Comparison of ENCODE assay signal across 2 cellular contexts in the genomic region with DNA sequence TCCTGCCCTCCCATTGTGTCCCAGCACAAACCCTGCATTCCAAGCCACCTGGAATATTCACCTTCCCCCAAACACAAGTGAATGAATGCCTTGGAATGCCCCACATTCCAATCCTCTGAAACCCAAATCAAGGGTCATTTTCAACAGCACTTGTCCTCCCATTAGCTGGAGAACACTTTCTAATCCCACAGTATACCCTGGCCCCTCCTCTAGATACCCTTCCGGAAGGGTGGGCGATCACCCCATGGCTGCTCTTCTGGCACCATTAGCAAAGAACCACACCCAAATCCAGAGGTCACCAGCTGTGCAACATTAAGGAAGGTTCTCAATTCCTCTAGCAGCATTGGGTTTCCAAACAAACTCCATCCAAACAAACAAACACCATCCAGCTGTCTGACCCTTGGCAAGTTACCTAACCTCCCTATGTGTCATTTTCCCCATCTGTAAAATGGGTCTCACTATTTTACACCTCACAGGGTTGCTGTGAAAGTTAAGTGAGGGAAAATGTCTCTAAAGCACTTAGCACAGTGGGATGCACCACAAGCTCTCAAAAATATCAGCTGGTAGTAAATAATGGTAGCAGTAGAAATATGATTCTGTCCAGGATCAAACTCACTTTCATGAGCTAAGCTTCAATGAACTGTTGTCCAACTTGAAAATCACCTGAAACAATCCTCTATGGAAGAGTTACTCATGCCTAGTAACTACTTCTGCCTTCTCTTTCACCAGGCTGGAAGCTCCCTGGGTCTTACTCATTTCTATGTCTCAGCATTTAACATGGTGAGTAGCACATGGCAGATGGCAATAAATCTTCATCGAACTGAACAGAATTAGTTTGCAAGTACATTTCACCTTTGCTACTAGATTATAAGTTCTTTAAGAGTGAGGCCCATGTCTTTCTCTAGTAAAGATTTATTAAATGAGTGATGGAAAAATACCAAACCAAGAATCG.
A peak's percentile ranks its signal among the peaks of the same experiment; 100 is the strongest.
TF ChIP-seq lines count a peak whose summit lies in the region.

No MANE protein-coding gene starts in this region.

TF ChIP-seq in A549, 52 proteins besides CTCF, POLR2A, EP300 and RAD21 (continued from another document and continues in another):
- TF ChIP-seq, protein P1, sequence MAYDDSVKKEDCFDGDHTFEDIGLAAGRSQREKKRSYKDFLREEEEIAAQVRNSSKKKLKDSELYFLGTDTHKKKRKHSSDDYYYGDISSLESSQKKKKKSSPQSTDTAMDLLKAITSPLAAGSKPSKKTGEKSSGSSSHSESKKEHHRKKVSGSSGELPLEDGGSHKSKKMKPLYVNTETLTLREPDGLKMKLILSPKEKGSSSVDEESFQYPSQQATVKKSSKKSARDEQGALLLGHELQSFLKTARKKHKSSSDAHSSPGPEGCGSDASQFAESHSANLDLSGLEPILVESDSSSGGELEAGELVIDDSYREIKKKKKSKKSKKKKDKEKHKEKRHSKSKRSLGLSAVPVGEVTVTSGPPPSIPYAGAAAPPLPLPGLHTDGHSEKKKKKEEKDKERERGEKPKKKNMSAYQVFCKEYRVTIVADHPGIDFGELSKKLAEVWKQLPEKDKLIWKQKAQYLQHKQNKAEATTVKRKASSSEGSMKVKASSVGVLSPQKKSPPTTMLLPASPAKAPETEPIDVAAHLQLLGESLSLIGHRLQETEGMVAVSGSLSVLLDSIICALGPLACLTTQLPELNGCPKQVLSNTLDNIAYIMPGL (CRISPR knock-in tag; IDR thresholded peaks at IDR 0.05; ENCODE audit: borderline replicate concordance), result no peak
- TF ChIP-seq ZFP36 (IDR thresholded peaks at IDR 0.05; ENCODE audit: borderline replicate concordance, partially characterized antibody) (no peak), BHLHE40 (IDR thresholded peaks at IDR 0.05; ENCODE audit: low read depth, low read length) (no peak), KDM5A (IDR thresholded peaks at IDR 0.05) (no peak), CEBPB (IDR thresholded peaks at IDR 0.05) (peak in 1 of 2 experiments; percentile 54; a peak in 2 of 4 replicates), PHF8 (IDR thresholded peaks at IDR 0.05; ENCODE audit: borderline replicate concordance, low read depth) (no peak), RFX5 (IDR thresholded peaks at IDR 0.05) (no peak), EHMT2 (IDR thresholded peaks at IDR 0.05; ENCODE audit: low read depth) (no peak), NR3C1 (IDR thresholded peaks at IDR 0.05) (no peak), SMC3 (IDR thresholded peaks at IDR 0.05) (no peak), HOXB13 (CRISPR knock-in tag; IDR thresholded peaks at IDR 0.05; ENCODE audit: low read depth) (no peak), FOSL2 (IDR thresholded peaks at IDR 0.05) (0 out of 2 replicates have a peak, but pooled peaks have one; percentile 12), FOSL2 (CRISPR knock-in tag; IDR thresholded peaks at IDR 0.05) (peak; percentile 2; the same call in 1 of the 2 replicates), ZSCAN20 (CRISPR knock-in tag; IDR thresholded peaks at IDR 0.05) (no peak), TFCP2L1 (CRISPR knock-in tag; IDR thresholded peaks at IDR 0.05) (no peak), TP53 (CRISPR knock-in tag; IDR thresholded peaks at IDR 0.05) (no peak), NPAS2 (CRISPR knock-in tag; IDR thresholded peaks at IDR 0.05; ENCODE audit: borderline replicate concordance) (no peak)
- TF ChIP-seq, protein P2, sequence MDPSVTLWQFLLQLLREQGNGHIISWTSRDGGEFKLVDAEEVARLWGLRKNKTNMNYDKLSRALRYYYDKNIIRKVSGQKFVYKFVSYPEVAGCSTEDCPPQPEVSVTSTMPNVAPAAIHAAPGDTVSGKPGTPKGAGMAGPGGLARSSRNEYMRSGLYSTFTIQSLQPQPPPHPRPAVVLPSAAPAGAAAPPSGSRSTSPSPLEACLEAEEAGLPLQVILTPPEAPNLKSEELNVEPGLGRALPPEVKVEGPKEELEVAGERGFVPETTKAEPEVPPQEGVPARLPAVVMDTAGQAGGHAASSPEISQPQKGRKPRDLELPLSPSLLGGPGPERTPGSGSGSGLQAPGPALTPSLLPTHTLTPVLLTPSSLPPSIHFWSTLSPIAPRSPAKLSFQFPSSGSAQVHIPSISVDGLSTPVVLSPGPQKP (IDR thresholded peaks at IDR 0.05; ENCODE audit: low read depth, low read length), result no peak
- TF ChIP-seq, protein P3, sequence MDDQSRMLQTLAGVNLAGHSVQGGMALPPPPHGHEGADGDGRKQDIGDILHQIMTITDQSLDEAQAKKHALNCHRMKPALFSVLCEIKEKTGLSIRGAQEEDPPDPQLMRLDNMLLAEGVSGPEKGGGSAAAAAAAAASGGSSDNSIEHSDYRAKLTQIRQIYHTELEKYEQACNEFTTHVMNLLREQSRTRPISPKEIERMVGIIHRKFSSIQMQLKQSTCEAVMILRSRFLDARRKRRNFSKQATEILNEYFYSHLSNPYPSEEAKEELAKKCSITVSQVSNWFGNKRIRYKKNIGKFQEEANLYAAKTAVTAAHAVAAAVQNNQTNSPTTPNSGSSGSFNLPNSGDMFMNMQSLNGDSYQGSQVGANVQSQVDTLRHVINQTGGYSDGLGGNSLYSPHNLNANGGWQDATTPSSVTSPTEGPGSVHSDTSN (IDR thresholded peaks at IDR 0.05), result no peak; the same call in 1 of the 2 replicates
- TF ChIP-seq, protein P4, sequence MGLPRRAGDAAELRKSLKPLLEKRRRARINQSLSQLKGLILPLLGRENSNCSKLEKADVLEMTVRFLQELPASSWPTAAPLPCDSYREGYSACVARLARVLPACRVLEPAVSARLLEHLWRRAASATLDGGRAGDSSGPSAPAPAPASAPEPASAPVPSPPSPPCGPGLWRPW (IDR thresholded peaks at IDR 0.05), result no peak
- TF ChIP-seq, protein P5, sequence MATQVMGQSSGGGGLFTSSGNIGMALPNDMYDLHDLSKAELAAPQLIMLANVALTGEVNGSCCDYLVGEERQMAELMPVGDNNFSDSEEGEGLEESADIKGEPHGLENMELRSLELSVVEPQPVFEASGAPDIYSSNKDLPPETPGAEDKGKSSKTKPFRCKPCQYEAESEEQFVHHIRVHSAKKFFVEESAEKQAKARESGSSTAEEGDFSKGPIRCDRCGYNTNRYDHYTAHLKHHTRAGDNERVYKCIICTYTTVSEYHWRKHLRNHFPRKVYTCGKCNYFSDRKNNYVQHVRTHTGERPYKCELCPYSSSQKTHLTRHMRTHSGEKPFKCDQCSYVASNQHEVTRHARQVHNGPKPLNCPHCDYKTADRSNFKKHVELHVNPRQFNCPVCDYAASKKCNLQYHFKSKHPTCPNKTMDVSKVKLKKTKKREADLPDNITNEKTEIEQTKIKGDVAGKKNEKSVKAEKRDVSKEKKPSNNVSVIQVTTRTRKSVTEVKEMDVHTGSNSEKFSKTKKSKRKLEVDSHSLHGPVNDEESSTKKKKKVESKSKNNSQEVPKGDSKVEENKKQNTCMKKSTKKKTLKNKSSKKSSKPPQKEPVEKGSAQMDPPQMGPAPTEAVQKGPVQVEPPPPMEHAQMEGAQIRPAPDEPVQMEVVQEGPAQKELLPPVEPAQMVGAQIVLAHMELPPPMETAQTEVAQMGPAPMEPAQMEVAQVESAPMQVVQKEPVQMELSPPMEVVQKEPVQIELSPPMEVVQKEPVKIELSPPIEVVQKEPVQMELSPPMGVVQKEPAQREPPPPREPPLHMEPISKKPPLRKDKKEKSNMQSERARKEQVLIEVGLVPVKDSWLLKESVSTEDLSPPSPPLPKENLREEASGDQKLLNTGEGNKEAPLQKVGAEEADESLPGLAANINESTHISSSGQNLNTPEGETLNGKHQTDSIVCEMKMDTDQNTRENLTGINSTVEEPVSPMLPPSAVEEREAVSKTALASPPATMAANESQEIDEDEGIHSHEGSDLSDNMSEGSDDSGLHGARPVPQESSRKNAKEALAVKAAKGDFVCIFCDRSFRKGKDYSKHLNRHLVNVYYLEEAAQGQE (IDR thresholded peaks at IDR 0.05), result no peak

TF ChIP-seq in GM12878, 131 proteins besides CTCF, POLR2A, EP300 and RAD21 (continued from another document):
- TF ChIP-seq, protein P6, sequence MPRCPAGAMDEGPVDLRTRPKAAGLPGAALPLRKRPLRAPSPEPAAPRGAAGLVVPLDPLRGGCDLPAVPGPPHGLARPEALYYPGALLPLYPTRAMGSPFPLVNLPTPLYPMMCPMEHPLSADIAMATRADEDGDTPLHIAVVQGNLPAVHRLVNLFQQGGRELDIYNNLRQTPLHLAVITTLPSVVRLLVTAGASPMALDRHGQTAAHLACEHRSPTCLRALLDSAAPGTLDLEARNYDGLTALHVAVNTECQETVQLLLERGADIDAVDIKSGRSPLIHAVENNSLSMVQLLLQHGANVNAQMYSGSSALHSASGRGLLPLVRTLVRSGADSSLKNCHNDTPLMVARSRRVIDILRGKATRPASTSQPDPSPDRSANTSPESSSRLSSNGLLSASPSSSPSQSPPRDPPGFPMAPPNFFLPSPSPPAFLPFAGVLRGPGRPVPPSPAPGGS (IDR thresholded peaks at IDR 0.05; ENCODE audit: borderline replicate concordance, insufficient read depth, low read depth, low read length, poor library complexity, severe bottlenecking), result peak; percentile 22
